Comparison of ENCODE assay signal across 20 cellular contexts in the genomic region with DNA sequence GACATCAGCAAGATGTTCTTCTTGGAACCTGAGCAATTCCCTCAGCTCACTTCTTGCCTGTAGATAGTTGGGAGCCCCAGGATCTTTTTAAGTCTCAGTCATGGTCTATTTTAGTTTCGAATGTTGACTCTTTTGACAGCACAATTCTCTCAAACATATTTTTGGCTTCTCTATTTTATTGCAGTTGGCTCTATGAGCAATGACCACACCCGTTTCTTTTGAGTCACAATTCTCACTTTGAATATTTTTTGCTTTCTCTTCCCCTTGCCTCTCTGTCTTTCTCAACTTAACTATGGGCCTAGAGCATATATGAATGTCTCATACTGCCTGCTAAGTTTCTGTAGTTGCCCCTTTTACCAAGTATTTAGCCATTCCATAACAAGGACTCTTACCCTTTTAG.
A peak's percentile ranks its signal among the peaks of the same experiment; 100 is the strongest.
DNase-seq lines count a peak whose midpoint lies in the region; ATAC-seq, FAIRE-seq and TF ChIP-seq lines count a peak whose summit lies in the region.
"Had no signal": no experiment of that assay in that cellular context is flagged by ENCODE, and none has a peak within 500 bp of the region (broad histone marks: within the 10 kb centered on the region; RNA-seq: fewer than 3 reads in every experiment).

No MANE protein-coding gene starts in this region.

- no TSS peak for BruUV-seq in PC-3 (replicated peaks; lab: Mats Ljungman, UMichigan)

- peak overlapping the region; percentile 38 for H3K9ac ChIP-seq in PC-3 (ENCODE audit: low read length)

- CTCF ChIA-PET in PC-3 (lab: Charles Lee) = no interaction called here

- no peaks in the 10 kb centered on the region for H3K9me2 ChIP-seq in PC-3 (replicated peaks; ENCODE audit: low read length)

- ATAC-seq in GM19463 (IDR thresholded peaks at IDR 0.05; ENCODE audit: unreplicated experiment) (peak; percentile 81), HG03025 (IDR thresholded peaks at IDR 0.05; ENCODE audit: low FRiP score, unreplicated experiment) (peak; percentile 96), PC-3 (peak; percentile 94)
- ATAC-seq: body of pancreas; effector memory CD8-positive, alpha-beta T cell; gastrocnemius medialis had no signal

- TF ChIP-seq POLR2A in H54 (IDR thresholded peaks at IDR 0.05; ENCODE audit: low read depth, low read length) = no peak

- H3K27ac ChIP-seq in PC-3 (ENCODE audit: low read length) = peak overlapping the region; percentile 81
- H3K27ac ChIP-seq: body of pancreas, gastrocnemius medialis, upper lobe of left lung had no signal

- intact Hi-C loops in PC-3 (cut with micrococcal nuclease) = loop anchor here (1.0 to 5.0 kb wide), 2 partner anchors 46 to 163 kb away; no protein-coding TSS in a partner anchor

- POLR2A ChIA-PET in PC-3 (lab: Charles Lee; ENCODE audit: unreplicated experiment) = no interaction called here

- peak; percentile 16 for DNase-seq in ELR (ENCODE audit: low read depth)
- DNase-seq in PC-3 = peak; percentile 81
- no peak for DNase-seq in NCI-H82 (lab: John Stamatoyannopoulos, UW)
- DNase-seq in H54 (ENCODE audit: insufficient read length, low spot score) = no peak
- no peak for DNase-seq in NCI-H1092 (lab: John Stamatoyannopoulos, UW)
- DNase-seq in NCI-H69 (lab: John Stamatoyannopoulos, UW) = no peak
- DNase-seq: ACHN; activated CD4-positive, alpha-beta T cell treated with anti-CD3 and anti-CD28 coated beads, Interleukin-2, amount 50 U/mL, for 48 hours; body of pancreas; effector memory CD8-positive, alpha-beta T cell; gastrocnemius medialis; islet precursor cell; NCI-H1694; NCI-H524; stimulated activated CD8-positive, alpha-beta memory T cell treated with anti-CD3 and anti-CD28 coated beads, Interleukin-4, amount 100 ng/mL, for 48 hours; T1000; upper lobe of left lung had no signal

- no peak overlapping the region for H2AFZ ChIP-seq in PC-3 (ENCODE audit: low read length)

- no peaks in the 10 kb centered on the region for H3K36me3 ChIP-seq in PC-3 (ENCODE audit: low read depth, low read length)
- H3K36me3 ChIP-seq: gastrocnemius medialis, upper lobe of left lung had no signal

- no peaks in the 10 kb centered on the region for H4K20me1 ChIP-seq in PC-3 (ENCODE audit: low read length)

- no peak for TF ChIP-seq CTCF in PC-3 (conservative IDR thresholded peaks at IDR 0.05; ENCODE audit: low read depth, low read length)

- H3K4me2 ChIP-seq in PC-3 (ENCODE audit: low read length) = peak overlapping the region; percentile 58

- H3K4me1 ChIP-seq in PC-3 (ENCODE audit: insufficient read depth, low read length) = peaks cover 21% of the 10 kb centered on the region
- H3K4me1 ChIP-seq: body of pancreas, gastrocnemius medialis, upper lobe of left lung had no signal

- H3K4me3 ChIP-seq in PC-3 (ENCODE audit: low read length) = no peak overlapping the region
- H3K4me3 ChIP-seq: body of pancreas, gastrocnemius medialis, upper lobe of left lung had no signal

- no peak for FAIRE-seq in H54 (lab: Jason Lieb, UNC)
- FAIRE-seq: D721Med had no signal

- H3F3A ChIP-seq in PC-3 (ENCODE audit: low read length, unreplicated experiment) = no peaks in the 10 kb centered on the region

- no peaks in the 10 kb centered on the region for H3K9me3 ChIP-seq in PC-3 (ENCODE audit: low read length)
- H3K9me3 ChIP-seq: body of pancreas, gastrocnemius medialis, upper lobe of left lung had no signal

- no peaks in the 10 kb centered on the region for H3K79me2 ChIP-seq in PC-3 (ENCODE audit: low read length)

- no peaks in the 10 kb centered on the region for H3K27me3 ChIP-seq in PC-3 (ENCODE audit: low read length)
- H3K27me3 ChIP-seq: body of pancreas, gastrocnemius medialis, upper lobe of left lung had no signal

Comparison
In these comparisons a context has a peak if more than half of its experiments do, and no peak if none do; other contexts are left out.
1. DNase-seq: peak in ELR (single experiment) and PC-3 (single experiment); none in NCI-H82 (single experiment), H54 (single experiment), NCI-H1092 (single experiment) and NCI-H69 (single experiment).
2. Peak in every context shown above with its lines, with median percentiles within 50 percentile points of each other: ATAC-seq.